ENCODE assay signal across 9 cellular contexts in the genomic region with DNA sequence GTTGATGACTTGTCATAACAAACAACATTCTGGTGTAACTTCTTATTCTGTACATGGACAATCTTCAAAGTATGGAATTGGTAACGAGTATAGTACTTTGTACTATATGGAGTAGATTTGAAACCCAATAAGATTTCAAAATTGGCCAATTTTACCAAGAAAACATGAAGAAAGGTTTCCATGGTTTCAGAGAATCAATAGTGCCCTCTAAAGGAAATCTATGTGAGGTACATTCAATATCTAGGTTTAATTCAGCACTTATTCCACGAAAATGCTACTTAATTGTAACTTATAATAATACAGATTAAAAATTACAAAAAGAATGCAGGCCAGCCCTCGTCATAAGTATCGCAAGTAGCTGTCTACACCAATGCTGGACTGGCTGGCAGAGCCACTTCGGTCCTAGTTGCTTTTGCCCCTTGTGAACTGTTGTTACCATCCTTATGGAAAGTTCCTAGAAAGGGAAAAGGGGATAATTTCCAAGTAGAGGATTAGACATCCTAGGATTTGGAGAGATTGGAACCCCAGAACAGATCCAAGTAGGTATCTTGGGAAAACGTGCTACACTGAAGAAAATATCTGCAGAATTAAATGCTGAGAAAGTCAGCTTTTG.
DNase-seq lines count a peak whose midpoint lies in the region; ATAC-seq, FAIRE-seq and TF ChIP-seq lines count a peak whose summit lies in the region.
"Had no signal": no experiment of that assay in that cellular context is flagged by ENCODE, and none has a peak within 500 bp of the region (broad histone marks: within the 10 kb centered on the region; RNA-seq: fewer than 3 reads in every experiment).

No MANE protein-coding gene starts in this region.

- DNase-seq in NCI-H1436 (lab: John Stamatoyannopoulos, UW) (peak; percentile 18), NCI-H1436 treated with DMSO at 0.1 percent for 48 hours (lab: John Stamatoyannopoulos, UW) (no peak), GM12878 (ENCODE audit: low read depth, low spot score) (no peak), lower lobe of right lung (no peak), RPMI8226 (no peak)

- WGBS in GM12878 (ENCODE audit: insufficient coverage, insufficient replicate concordance, low lambda C conversion rate, missing lambda C conversion rate), result 2% methylated on average over 6 of the region's 6 CpGs

- H3K27ac ChIP-seq in GM12878 (ENCODE audit: control insufficient read depth, insufficient read depth) (no peak overlapping the region), lower lobe of right lung (no peak overlapping the region)
- H3K27ac ChIP-seq: skin epidermis had no signal

- ATAC-seq in GM12878 (peak; percentile 53), lower lobe of right lung (peak in 1 of 2 donors; percentile 33), GM21717 (IDR thresholded peaks at IDR 0.05; ENCODE audit: unreplicated experiment) (no peak), GM21447 (IDR thresholded peaks at IDR 0.05; ENCODE audit: unreplicated experiment) (no peak)

- H3K4me2 ChIP-seq in Loucy (ENCODE audit: low read depth, low read length, poor library complexity, severe bottlenecking) (no peak overlapping the region), GM12878 (ENCODE audit: control insufficient read depth, insufficient read depth) (no peak overlapping the region)

- H3K4me1 ChIP-seq in Loucy (ENCODE audit: insufficient read depth, low read length, poor library complexity, severe bottlenecking), result no peaks in the 10 kb centered on the region
- H3K4me1 ChIP-seq in GM12878 (ENCODE audit: control insufficient read depth, insufficient read depth, low read length), result no peaks in the 10 kb centered on the region
- H3K4me1 ChIP-seq in lower lobe of right lung, result peaks cover 7% of the 10 kb centered on the region

- intact Hi-C loops in GM12878 (cut with micrococcal nuclease; ENCODE audit: unreplicated experiment) (loop anchor here (10.0 kb wide), 5 partner anchors 232 to 602 kb away; a partner anchor contains a TSS), lower lobe of right lung (cut with DNase I) (no loop called here)

- H4K20me1 ChIP-seq in Loucy (ENCODE audit: insufficient read depth, low read length, poor library complexity, severe bottlenecking), result no peaks in the 10 kb centered on the region
- H4K20me1 ChIP-seq in GM12878 (ENCODE audit: control insufficient read depth, insufficient read depth), result no peaks in the 10 kb centered on the region

- SMC1A ChIA-PET in GM12878 (lab: Charles Lee; ENCODE audit: uncharacterized antibody, unreplicated experiment), result interaction anchor here (0.6 to 1.3 kb wide), 3 partner anchors 77 to 374 kb away, joined by 3 read pairs; no protein-coding TSS in a partner anchor

- in situ Hi-C loops in GM12878 (cut with MboI), result no loop called here

- H3K9ac ChIP-seq in Loucy (ENCODE audit: low read depth, low read length, poor library complexity, severe bottlenecking) (no peak overlapping the region), GM12878 (ENCODE audit: control insufficient read depth, insufficient read depth, low read length) (no peak overlapping the region)

- no peaks in the 10 kb centered on the region for H3K27me3 ChIP-seq in Loucy (ENCODE audit: insufficient read depth, low read length, poor library complexity, severe bottlenecking)
- no peaks in the 10 kb centered on the region for H3K27me3 ChIP-seq in GM12878 (replicated peaks in 1 of 2; ENCODE audit: control insufficient read depth in 2 of 2, insufficient read depth in 2 of 2, low read length in 1 of 2)
- H3K27me3 ChIP-seq in lower lobe of right lung (ENCODE audit: low read depth), result no peaks in the 10 kb centered on the region

- H3K4me3 ChIP-seq in Loucy (ENCODE audit: low read length, poor library complexity, severe bottlenecking) (no peak overlapping the region), GM12878 (no peak overlapping the region), lower lobe of right lung (no peak overlapping the region)
- H3K4me3 ChIP-seq: skin epidermis had no signal

- RAD21 ChIA-PET in GM12878 (lab: Charles Lee; ENCODE audit: unreplicated experiment), result interaction anchor here (1.3 to 2.2 kb wide), 2 partner anchors 9 to 375 kb away, joined by 3 to 6 read pairs; no protein-coding TSS in a partner anchor

- no peak for TF ChIP-seq POLR2A in GM12878 (IDR thresholded peaks at IDR 0.05; ENCODE audit: low read depth, low read length)

- H3K36me3 ChIP-seq in Loucy (ENCODE audit: insufficient read depth, low read length), result no peaks in the 10 kb centered on the region
- H3K36me3 ChIP-seq in GM12878 (ENCODE audit: control insufficient read depth in 2 of 2, insufficient read depth in 2 of 2, low read length in 1 of 2), result no peaks in the 10 kb centered on the region
- H3K36me3 ChIP-seq in lower lobe of right lung, result no peaks in the 10 kb centered on the region

- POLR2A ChIA-PET in GM12878 (lab: Charles Lee), result no interaction called here

- BruUV-seq in GM12878 (replicated peaks; lab: Mats Ljungman, UMichigan), result no TSS peak

- CTCF ChIA-PET in GM12878 (lab: Yijun Ruan, JAX), result interaction anchor here (0.8 to 1.2 kb wide), 3 partner anchors 9 to 374 kb away, joined by 3 to 4 read pairs (median 3); no protein-coding TSS in a partner anchor

- H3K9me2 ChIP-seq in Loucy (replicated peaks; ENCODE audit: low read depth, low read length), result no peaks in the 10 kb centered on the region

- no peak for TF ChIP-seq EP300 in GM12878 (IDR thresholded peaks at IDR 0.05; ENCODE audit: borderline replicate concordance in 1 of 2, control insufficient read depth in 1 of 2, low read depth in 2 of 2, low read length in 2 of 2)

- TF ChIP-seq RAD21 in GM12878 (IDR thresholded peaks at IDR 0.05; ENCODE audit: insufficient read depth, low read depth, low read length), result peak; percentile 73

- no peaks in the 10 kb centered on the region for H3F3A ChIP-seq in Loucy (ENCODE audit: low read depth)

- H3K9me3 ChIP-seq in Loucy (ENCODE audit: insufficient read depth, low read depth, low read length), result no peaks in the 10 kb centered on the region
- no peaks in the 10 kb centered on the region for H3K9me3 ChIP-seq in GM12878 (replicated peaks; ENCODE audit: control insufficient read depth, insufficient read depth, low read length)
- no peaks in the 10 kb centered on the region for H3K9me3 ChIP-seq in lower lobe of right lung

- TF ChIP-seq CTCF in Loucy (conservative IDR thresholded peaks at IDR 0.05; ENCODE audit: low read length) (peak; percentile 70), GM12878 (IDR thresholded peaks at IDR 0.05 in 2 of 3, conservative IDR thresholded peaks at IDR 0.05 in 1 of 3; ENCODE audit: control insufficient read depth in 2 of 3, extremely low read depth in 1 of 3, insufficient read depth in 1 of 3, low read depth in 3 of 3, low read length in 3 of 3) (peak; percentile 38 to 63 (median 45); a peak in 4 of 6 replicates), lower lobe of right lung (IDR thresholded peaks at IDR 0.05) (peak; percentile 51)

- no peak for FAIRE-seq in GM12878 (lab: Jason Lieb, UNC)

- H2AFZ ChIP-seq in Loucy (ENCODE audit: low read length), result peak overlapping the region; percentile 63; the same call in 1 of the 2 replicates
- no peak overlapping the region for H2AFZ ChIP-seq in GM12878 (ENCODE audit: control insufficient read depth, low read depth, low read length)

- no peaks in the 10 kb centered on the region for H3K79me2 ChIP-seq in Loucy (ENCODE audit: insufficient read depth, low read length)
- H3K79me2 ChIP-seq in GM12878 (ENCODE audit: control insufficient read depth, insufficient read depth, low read length), result no peaks in the 10 kb centered on the region

TF ChIP-seq in GM12878, 131 proteins besides CTCF, POLR2A, EP300 and RAD21:
- TF ChIP-seq BACH1 (IDR thresholded peaks at IDR 0.05; ENCODE audit: borderline replicate concordance), result no peak
- no peak for TF ChIP-seq HCFC1 (IDR thresholded peaks at IDR 0.05; ENCODE audit: low read length)
- TF ChIP-seq IRF4 (IDR thresholded peaks at IDR 0.05; ENCODE audit: low read depth, low read length), result no peak
- TF ChIP-seq, protein P1, sequence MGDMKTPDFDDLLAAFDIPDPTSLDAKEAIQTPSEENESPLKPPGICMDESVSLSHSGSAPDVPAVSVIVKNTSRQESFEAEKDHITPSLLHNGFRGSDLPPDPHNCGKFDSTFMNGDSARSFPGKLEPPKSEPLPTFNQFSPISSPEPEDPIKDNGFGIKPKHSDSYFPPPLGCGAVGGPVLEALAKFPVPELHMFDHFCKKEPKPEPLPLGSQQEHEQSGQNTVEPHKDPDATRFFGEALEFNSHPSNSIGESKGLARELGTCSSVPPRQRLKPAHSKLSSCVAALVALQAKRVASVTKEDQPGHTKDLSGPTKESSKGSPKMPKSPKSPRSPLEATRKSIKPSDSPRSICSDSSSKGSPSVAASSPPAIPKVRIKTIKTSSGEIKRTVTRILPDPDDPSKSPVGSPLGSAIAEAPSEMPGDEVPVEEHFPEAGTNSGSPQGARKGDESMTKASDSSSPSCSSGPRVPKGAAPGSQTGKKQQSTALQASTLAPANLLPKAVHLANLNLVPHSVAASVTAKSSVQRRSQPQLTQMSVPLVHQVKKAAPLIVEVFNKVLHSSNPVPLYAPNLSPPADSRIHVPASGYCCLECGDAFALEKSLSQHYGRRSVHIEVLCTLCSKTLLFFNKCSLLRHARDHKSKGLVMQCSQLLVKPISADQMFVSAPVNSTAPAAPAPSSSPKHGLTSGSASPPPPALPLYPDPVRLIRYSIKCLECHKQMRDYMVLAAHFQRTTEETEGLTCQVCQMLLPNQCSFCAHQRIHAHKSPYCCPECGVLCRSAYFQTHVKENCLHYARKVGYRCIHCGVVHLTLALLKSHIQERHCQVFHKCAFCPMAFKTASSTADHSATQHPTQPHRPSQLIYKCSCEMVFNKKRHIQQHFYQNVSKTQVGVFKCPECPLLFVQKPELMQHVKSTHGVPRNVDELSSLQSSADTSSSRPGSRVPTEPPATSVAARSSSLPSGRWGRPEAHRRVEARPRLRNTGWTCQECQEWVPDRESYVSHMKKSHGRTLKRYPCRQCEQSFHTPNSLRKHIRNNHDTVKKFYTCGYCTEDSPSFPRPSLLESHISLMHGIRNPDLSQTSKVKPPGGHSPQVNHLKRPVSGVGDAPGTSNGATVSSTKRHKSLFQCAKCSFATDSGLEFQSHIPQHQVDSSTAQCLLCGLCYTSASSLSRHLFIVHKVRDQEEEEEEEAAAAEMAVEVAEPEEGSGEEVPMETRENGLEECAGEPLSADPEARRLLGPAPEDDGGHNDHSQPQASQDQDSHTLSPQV (IDR thresholded peaks at IDR 0.05), result 0 out of 2 replicates have a peak, but pooled peaks have one; percentile 12
- TF ChIP-seq IKZF2 (IDR thresholded peaks at IDR 0.05), result no peak
- TF ChIP-seq TARDBP (IDR thresholded peaks at IDR 0.05; ENCODE audit: borderline replicate concordance), result no peak
- TF ChIP-seq JUNB (IDR thresholded peaks at IDR 0.05), result no peak
- no peak for TF ChIP-seq NRF1 (conservative IDR thresholded peaks at IDR 0.05; ENCODE audit: low read depth, low read length)
- peak; percentile 67; the same call in 1 of the 2 replicates for TF ChIP-seq SMC3 (IDR thresholded peaks at IDR 0.05; ENCODE audit: borderline replicate concordance, low read length)
- no peak for TF ChIP-seq BHLHE40 (IDR thresholded peaks at IDR 0.05; ENCODE audit: borderline replicate concordance in 1 of 2, low read depth in 2 of 2, low read length in 1 of 2)
